Comparison of ENCODE assay signal across 21 cellular contexts in the genomic region with DNA sequence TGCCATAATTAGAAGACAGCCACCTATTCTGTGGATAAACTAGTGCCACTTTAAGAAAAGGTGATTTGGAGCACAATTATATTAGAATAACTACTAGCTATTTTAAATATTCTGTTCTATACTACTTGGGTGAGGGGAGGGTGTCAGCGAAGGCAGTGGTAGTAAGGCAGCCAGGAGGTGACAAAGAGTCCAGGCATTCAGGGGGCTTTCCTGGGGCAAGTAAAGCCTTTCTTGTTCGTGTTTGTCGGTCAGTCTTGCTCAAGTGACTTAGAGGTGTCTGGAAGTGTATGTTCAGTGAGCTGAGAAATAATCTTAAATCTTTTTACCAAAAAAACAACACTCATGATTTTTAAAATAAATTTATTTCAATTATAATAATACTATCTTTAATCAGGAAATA. TPM values are rescaled to one million over a fixed set of nuclear protein-coding genes. Genes with fewer than 3 reads are reported as not detected.
DNase-seq lines count a peak whose midpoint lies in the region; ATAC-seq lines count a peak whose summit lies in the region.
"Had no signal": no experiment of that assay in that cellular context is flagged by ENCODE, and none has a peak within 500 bp of the region (broad histone marks: within the 10 kb centered on the region; RNA-seq: fewer than 3 reads in every experiment).

No MANE protein-coding gene starts in this region.

- H3K4me1 Mint-ChIP-seq in activated T-cell treated with anti-CD3 and anti-CD28 coated beads, Interleukin-2, amount 50 U/mL, for 72 hours (ENCODE audit: low read depth) = peaks cover 67% of the 10 kb centered on the region
- H3K4me1 Mint-ChIP-seq in central memory CD8-positive, alpha-beta T cell = peaks cover 66% of the 10 kb centered on the region
- H3K4me1 Mint-ChIP-seq: neural progenitor cell had no signal

- no peaks in the 10 kb centered on the region for H3K9me3 Mint-ChIP-seq in activated T-cell treated with anti-CD3 and anti-CD28 coated beads, Interleukin-2, amount 50 U/mL, for 72 hours
- H3K9me3 Mint-ChIP-seq in central memory CD8-positive, alpha-beta T cell = no peaks in the 10 kb centered on the region

- no peaks in the 10 kb centered on the region for H3K36me3 ChIP-seq in MG63
- H3K36me3 ChIP-seq: thoracic aorta had no signal

- H3K4me3 ChIP-seq in MG63 = no peak overlapping the region
- H3K4me3 ChIP-seq: coronary artery, hepatocyte, lung, neural progenitor cell, SJSA1, thoracic aorta had no signal

- no peaks in the 10 kb centered on the region for H3K27me3 ChIP-seq in MG63
- H3K27me3 ChIP-seq: hepatocyte, neural progenitor cell, SJSA1 had no signal

- H3K36me3 Mint-ChIP-seq in activated T-cell treated with anti-CD3 and anti-CD28 coated beads, Interleukin-2, amount 50 U/mL, for 72 hours (ENCODE audit: insufficient read depth in 2 of 2) = peaks cover 3 to 11% of the 10 kb centered on the region in 2 donors
- H3K36me3 Mint-ChIP-seq in central memory CD8-positive, alpha-beta T cell (ENCODE audit: insufficient read depth) = peaks cover 2% of the 10 kb centered on the region

- DNase-seq in activated T-cell treated with anti-CD3 and anti-CD28 coated beads, Interleukin-2, amount 50 U/mL, for 72 hours = no peak
- DNase-seq in activated T-cell treated with anti-CD3 and anti-CD28 coated beads, Interleukin-2, amount 50 U/mL, for 48 hours = no peak
- DNase-seq in central memory CD8-positive, alpha-beta T cell (ENCODE audit: low spot score in 2 of 2) = no peak
- DNase-seq in islet precursor cell (peak; percentile 74), renal cortical epithelial cell (ENCODE audit: low read depth) (peak; percentile 91), NCI-H446 treated with DMSO at 0.1 percent for 48 hours (lab: John Stamatoyannopoulos, UW) (no peak), NCI-H1417 treated with DMSO at 0.1 percent for 48 hours (lab: John Stamatoyannopoulos, UW) (no peak), MG63 (no peak)
- DNase-seq: activated CD4-positive, alpha-beta T cell treated with anti-CD3 and anti-CD28 coated beads, Interleukin-2, amount 50 U/mL, for 48 hours; amniotic stem cell; NCI-H1930; NCI-H524 treated with DMSO at 0.1 percent for 48 hours; stimulated activated CD4-positive, alpha-beta T cell treated with anti-CD3 and anti-CD28 coated beads, Interleukin-4, amount 100 ng/mL, for 24 hours had no signal

- no peak for ATAC-seq in activated T-cell treated with anti-CD3 and anti-CD28 coated beads, Interleukin-2, amount 50 U/mL, for 72 hours (replicated peaks in 1 of 2)
- no peak for ATAC-seq in central memory CD8-positive, alpha-beta T cell (replicated peaks; ENCODE audit: extremely low read depth, poor library complexity, severe bottlenecking)
- ATAC-seq: esophagus mucosa, sciatic nerve had no signal

- H3K27me3 Mint-ChIP-seq in activated T-cell treated with anti-CD3 and anti-CD28 coated beads, Interleukin-2, amount 50 U/mL, for 72 hours (ENCODE audit: low read depth) = no peaks in the 10 kb centered on the region
- H3K27me3 Mint-ChIP-seq in central memory CD8-positive, alpha-beta T cell = no peaks in the 10 kb centered on the region

- H3K27ac Mint-ChIP-seq in activated T-cell treated with anti-CD3 and anti-CD28 coated beads, Interleukin-2, amount 50 U/mL, for 72 hours = peak overlapping the region; percentile 68
- peak overlapping the region; percentile 0 for H3K27ac Mint-ChIP-seq in central memory CD8-positive, alpha-beta T cell (ENCODE audit: low read depth)
- H3K27ac Mint-ChIP-seq: neural progenitor cell had no signal

- no peaks in the 10 kb centered on the region for H3K9me3 ChIP-seq in MG63
- H3K9me3 ChIP-seq: SJSA1, thoracic aorta had no signal

- no peak overlapping the region for H3K4me3 Mint-ChIP-seq in activated T-cell treated with anti-CD3 and anti-CD28 coated beads, Interleukin-2, amount 50 U/mL, for 72 hours
- H3K4me3 Mint-ChIP-seq in central memory CD8-positive, alpha-beta T cell = no peak overlapping the region
- H3K4me3 Mint-ChIP-seq: neural progenitor cell had no signal

RNA-seq across cellular contexts. Expression of a gene that starts 34.4 kb away (rescaled TPM):
- 100 to 1,000 TPM in 1 of 2 donors, 10 to 100 TPM in 1; 97.9 to 122 TPM for total RNA-seq in activated T-cell treated with anti-CD3 and anti-CD28 coated beads, Interleukin-2, amount 50 U/mL, for 72 hours
- total RNA-seq in renal cortical epithelial cell = 152 and 341 TPM in 2 replicates
- total RNA-seq in MG63 (2014; rRNA removed; shearing (Covaris generic); ENCODE audit: low replicate concordance) = 14.1 and 40.2 TPM in 2 replicates

Comparison
In these comparisons a context has a peak if more than half of its experiments do, and no peak if none do; other contexts are left out.
1. DNase-seq: peak in islet precursor cell (single experiment) and renal cortical epithelial cell (single experiment); none in activated T-cell treated with anti-CD3 and anti-CD28 coated beads, Interleukin-2, amount 50 U/mL, for 72 hours (0 of 2), activated T-cell treated with anti-CD3 and anti-CD28 coated beads, Interleukin-2, amount 50 U/mL, for 48 hours (0 of 2), central memory CD8-positive, alpha-beta T cell (0 of 2), NCI-H446 treated with DMSO at 0.1 percent for 48 hours (single experiment), NCI-H1417 treated with DMSO at 0.1 percent for 48 hours (single experiment) and MG63 (single experiment).